ENCODE assay signal across 10 cellular contexts in genomic region chr22:20244744-20245576, GRCh38. TPM values are rescaled to one million over a fixed set of nuclear protein-coding genes. Genes with fewer than 3 reads are reported as not detected.
A peak's percentile ranks its signal among the peaks of the same experiment; 100 is the strongest.
DNase-seq lines count a peak whose midpoint lies in the region; ATAC-seq and TF ChIP-seq lines count a peak whose summit lies in the region.
"Had no signal": no experiment of that assay in that cellular context is flagged by ENCODE, and none has a peak within 500 bp of the region (broad histone marks: within the 10 kb centered on the region; RNA-seq: fewer than 3 reads in every experiment).

No MANE protein-coding gene starts in this region.

- H3K9me3 ChIP-seq in heart right ventricle, result no peaks in the 10 kb centered on the region
- H3K9me3 ChIP-seq: thoracic aorta had no signal

- no peak overlapping the region for H3K4me3 ChIP-seq in heart right ventricle
- H3K4me3 ChIP-seq: thoracic aorta had no signal

- ATAC-seq in stimulated activated memory B cell treated with anti-CD40 and anti-IgM and Interleukin-4, amounts not matched to agents 10 μg/mL and 1 μg/mL and 100 μg/mL, for 72 hours, result peak; percentile 4
- ATAC-seq in heart right ventricle, result no peak
- ATAC-seq in GM21423 (IDR thresholded peaks at IDR 0.05; ENCODE audit: unreplicated experiment), result no peak

- no peaks in the 10 kb centered on the region for H3K36me3 Mint-ChIP-seq in stimulated activated memory B cell treated with anti-CD40 and anti-IgM and Interleukin-4, amounts not matched to agents 10 μg/mL and 1 μg/mL and 100 μg/mL, for 72 hours

- intact Hi-C loops in heart right ventricle (cut with DNase I), result loop anchor here in 4 of 10 donors (5.0 kb wide), 1 partner anchor 38 kb away; no protein-coding TSS in a partner anchor

- no peaks in the 10 kb centered on the region for H3K36me3 ChIP-seq in heart right ventricle
- H3K36me3 ChIP-seq: thoracic aorta had no signal

- no peak for TF ChIP-seq CTCF in heart right ventricle (IDR thresholded peaks at IDR 0.05)

- H3K4me3 Mint-ChIP-seq in stimulated activated memory B cell treated with anti-CD40 and anti-IgM and Interleukin-4, amounts not matched to agents 10 μg/mL and 1 μg/mL and 100 μg/mL, for 72 hours, result peak overlapping the region; percentile 24

- peak overlapping the region; percentile 77 for H3K27ac Mint-ChIP-seq in stimulated activated memory B cell treated with anti-CD40 and anti-IgM and Interleukin-4, amounts not matched to agents 10 μg/mL and 1 μg/mL and 100 μg/mL, for 72 hours

- H3K27me3 ChIP-seq in heart right ventricle, result no peaks in the 10 kb centered on the region

- peaks cover 48% of the 10 kb centered on the region for H3K27me3 Mint-ChIP-seq in stimulated activated memory B cell treated with anti-CD40 and anti-IgM and Interleukin-4, amounts not matched to agents 10 μg/mL and 1 μg/mL and 100 μg/mL, for 72 hours

- peaks cover 33% of the 10 kb centered on the region for H3K4me1 Mint-ChIP-seq in stimulated activated memory B cell treated with anti-CD40 and anti-IgM and Interleukin-4, amounts not matched to agents 10 μg/mL and 1 μg/mL and 100 μg/mL, for 72 hours

- DNase-seq in DMS 273 (lab: John Stamatoyannopoulos, UW; ENCODE audit: unreplicated experiment) (peak; percentile 35), DMS 273 treated with DMSO at 0.1 percent for 48 hours (lab: John Stamatoyannopoulos, UW) (no peak), heart right ventricle (no peak), globus pallidus (ENCODE audit: low spot score) (no peak)
- DNase-seq in activated CD4-positive, alpha-beta T cell treated with anti-CD3 and anti-CD28 coated beads, Interleukin-2, amount 50 U/mL, for 1 hour, result peak; percentile 31
- DNase-seq in effector CD4-positive, alpha-beta T cell, result peak; percentile 24

- H3K4me1 ChIP-seq in heart right ventricle, result peaks cover 47 to 98% (median 55%) of the 10 kb centered on the region in 9 donors

- 82 to 84% methylated on average over 24 of the region's 24 CpGs for WGBS in heart right ventricle, 2 donors

- no peaks in the 10 kb centered on the region for H3K9me3 Mint-ChIP-seq in stimulated activated memory B cell treated with anti-CD40 and anti-IgM and Interleukin-4, amounts not matched to agents 10 μg/mL and 1 μg/mL and 100 μg/mL, for 72 hours

- peak overlapping the region in 2 of 10 donors; percentile 53 to 71 for H3K27ac ChIP-seq in heart right ventricle
- H3K27ac ChIP-seq: 22Rv1, thoracic aorta had no signal

RNA-seq across cellular contexts. Expression of gene RTN4R, which starts 23.2 kb away (rescaled TPM):
- total RNA-seq in heart right ventricle, result 1 to 10 TPM in 5 of 10 donors, under 1 TPM in 5; 0.56 to 2.5 (median 0.93) TPM
- polyA plus RNA-seq in heart right ventricle, result 1 to 10 TPM in 1 of 2 donors, under 1 TPM in 1; 0.59 to 1.5 TPM

Comparison
In these comparisons a context has a peak if more than half of its experiments do, and no peak if none do; other contexts are left out.
1. DNase-seq: peak in DMS 273 (single experiment), activated CD4-positive, alpha-beta T cell treated with anti-CD3 and anti-CD28 coated beads, Interleukin-2, amount 50 U/mL, for 1 hour (single experiment) and effector CD4-positive, alpha-beta T cell (single experiment); none in DMS 273 treated with DMSO at 0.1 percent for 48 hours (single experiment), heart right ventricle (0 of 2) and globus pallidus (single experiment).